ENCODE assay signal across 32 cellular contexts in genomic region chr10:121591186-121591585, GRCh38. TPM values are rescaled to one million over a fixed set of nuclear protein-coding genes. Genes with fewer than 3 reads are reported as not detected.
"Had no signal": no experiment of that assay in that cellular context is flagged by ENCODE, and none has a peak within 500 bp of the region (broad histone marks: within the 10 kb centered on the region; RNA-seq: fewer than 3 reads in every experiment).

No MANE protein-coding gene starts in this region.

- H3K9me3 Mint-ChIP-seq: activated naive CD4-positive, alpha-beta T cell treated with anti-CD3 and anti-CD28 coated beads for 36 hours; activated T-helper 1 cell treated with anti-CD3 and anti-CD28 coated beads, Interleukin-12 subunit alpha, Interleukin-12 subunit beta, Interleukin-2, Interleukin-4 antibody, amounts not matched to agents 30 ng/mL and 10 ng/mL and 1 ng/mL, durations not matched to agents 14 hours and 24 hours and 36 hours; dendritic cell treated with granulocyte-macrophage colony-stimulating factor and Interleukin-4, amounts not matched to agents 40 ng/mL and 50 ng/mL, for 4 days; immature natural killer cell; T-helper 2 cell treated with Interferon-gamma antibody and Interleukin-4, amounts not matched to agents 5 μg/mL and 100 μg/mL, for 36 hours had no signal

- H3K4me1 ChIP-seq: gastrocnemius medialis had no signal

- H3K27me3 ChIP-seq: adrenal gland, ascending aorta, testis had no signal

- H3K9me3 ChIP-seq: adrenal gland, ascending aorta, gastrocnemius medialis, left lung, mucosa of descending colon, neutrophil, testis, transverse colon had no signal

- H3K4me1 Mint-ChIP-seq: activated naive CD8-positive, alpha-beta T cell treated with anti-CD3 and anti-CD28 coated beads for 36 hours; immature natural killer cell had no signal

- H3K36me3 ChIP-seq: adrenal gland, ascending aorta, brain microvascular endothelial cell, gastrocnemius medialis, left lung, neutrophil had no signal

- H3K4me3 ChIP-seq: adrenal gland, ascending aorta, gastrocnemius medialis, left lung, lung, mucosa of descending colon, smooth muscle cell, testis, transverse colon had no signal

- ATAC-seq: gastrocnemius medialis, left lung, mucosa of descending colon had no signal

- DNase-seq: activated CD4-positive, alpha-beta T cell treated with anti-CD3 and anti-CD28 coated beads for 4 hours; activated CD4-positive, alpha-beta T cell treated with anti-CD3 and anti-CD28 coated beads, Interleukin-2, amount 50 U/mL, for 48 hours; activated CD8-positive, alpha-beta memory T cell treated with anti-CD3 and anti-CD28 coated beads for 24 hours; activated effector memory CD4-positive, alpha-beta T cell treated with anti-CD3 and anti-CD28 coated beads, Interleukin-2, amount 50 U/mL, for 16 hours; activated naive CD4-positive, alpha-beta T cell treated with anti-CD3 and anti-CD28 coated beads for 36 hours; activated naive CD8-positive, alpha-beta T cell treated with anti-CD3 and anti-CD28 coated beads for 36 hours; activated T-cell treated with anti-CD3 and anti-CD28 coated beads, Interleukin-2, amount 50 U/mL, for 1 hour; adrenal gland; brain microvascular endothelial cell; central memory CD4-positive, alpha-beta T cell; effector CD8-positive, alpha-beta T cell; erythroblast; gastrocnemius medialis; glutamatergic neuron; hippocampal formation; immature natural killer cell; kidney glomerular epithelial cell; left lung; mesendoderm; mucosa of descending colon; stimulated activated naive CD4-positive, alpha-beta T cell; T-helper 1 cell; testis; transverse colon had no signal

- H3K4me2 ChIP-seq: smooth muscle cell had no signal

- H3K36me3 Mint-ChIP-seq: activated naive CD8-positive, alpha-beta T cell treated with anti-CD3 and anti-CD28 coated beads for 36 hours; immature natural killer cell had no signal

- H3K4me3 Mint-ChIP-seq: activated naive CD4-positive, alpha-beta T cell treated with anti-CD3 and anti-CD28 coated beads for 36 hours; activated naive CD8-positive, alpha-beta T cell treated with anti-CD3 and anti-CD28 coated beads for 36 hours; activated T-helper 1 cell treated with anti-CD3 and anti-CD28 coated beads, Interleukin-12 subunit alpha, Interleukin-12 subunit beta, Interleukin-2, Interleukin-4 antibody, amounts not matched to agents 30 ng/mL and 10 ng/mL and 1 ng/mL, durations not matched to agents 14 hours and 24 hours and 36 hours; dendritic cell treated with granulocyte-macrophage colony-stimulating factor and Interleukin-4, amounts not matched to agents 40 ng/mL and 50 ng/mL, for 4 days; immature natural killer cell; nephron; T-helper 2 cell treated with Interferon-gamma antibody and Interleukin-4, amounts not matched to agents 5 μg/mL and 100 μg/mL, for 36 hours had no signal

- H3K27ac Mint-ChIP-seq: activated naive CD4-positive, alpha-beta T cell treated with anti-CD3 and anti-CD28 coated beads for 36 hours; activated naive CD8-positive, alpha-beta T cell treated with anti-CD3 and anti-CD28 coated beads for 36 hours; activated T-helper 1 cell treated with anti-CD3 and anti-CD28 coated beads, Interleukin-12 subunit alpha, Interleukin-12 subunit beta, Interleukin-2, Interleukin-4 antibody, amounts not matched to agents 30 ng/mL and 10 ng/mL and 1 ng/mL, durations not matched to agents 14 hours and 24 hours and 36 hours; dendritic cell treated with granulocyte-macrophage colony-stimulating factor and Interleukin-4, amounts not matched to agents 40 ng/mL and 50 ng/mL, for 4 days; immature natural killer cell; nephron; T-helper 2 cell treated with Interferon-gamma antibody and Interleukin-4, amounts not matched to agents 5 μg/mL and 100 μg/mL, for 36 hours had no signal

- H3K27ac ChIP-seq: ascending aorta, brain microvascular endothelial cell, gastrocnemius medialis, left lung, neutrophil, testis had no signal

RNA-seq across cellular contexts. Expression of gene FGFR2, which starts 7.1 kb away (rescaled TPM):
- total RNA-seq: activated naive CD4-positive, alpha-beta T cell treated with anti-CD3 and anti-CD28 coated beads for 36 hours; activated naive CD8-positive, alpha-beta T cell treated with anti-CD3 and anti-CD28 coated beads for 36 hours; activated T-helper 1 cell treated with anti-CD3 and anti-CD28 coated beads, Interleukin-12 subunit alpha, Interleukin-12 subunit beta, Interleukin-2, Interleukin-4 antibody, amounts not matched to agents 30 ng/mL and 10 ng/mL and 1 ng/mL, durations not matched to agents 14 hours and 24 hours and 36 hours had no signal
- polyA plus RNA-seq: immature natural killer cell had no signal
